Comparison of ENCODE assay signal across 8 cellular contexts in the genomic region with DNA sequence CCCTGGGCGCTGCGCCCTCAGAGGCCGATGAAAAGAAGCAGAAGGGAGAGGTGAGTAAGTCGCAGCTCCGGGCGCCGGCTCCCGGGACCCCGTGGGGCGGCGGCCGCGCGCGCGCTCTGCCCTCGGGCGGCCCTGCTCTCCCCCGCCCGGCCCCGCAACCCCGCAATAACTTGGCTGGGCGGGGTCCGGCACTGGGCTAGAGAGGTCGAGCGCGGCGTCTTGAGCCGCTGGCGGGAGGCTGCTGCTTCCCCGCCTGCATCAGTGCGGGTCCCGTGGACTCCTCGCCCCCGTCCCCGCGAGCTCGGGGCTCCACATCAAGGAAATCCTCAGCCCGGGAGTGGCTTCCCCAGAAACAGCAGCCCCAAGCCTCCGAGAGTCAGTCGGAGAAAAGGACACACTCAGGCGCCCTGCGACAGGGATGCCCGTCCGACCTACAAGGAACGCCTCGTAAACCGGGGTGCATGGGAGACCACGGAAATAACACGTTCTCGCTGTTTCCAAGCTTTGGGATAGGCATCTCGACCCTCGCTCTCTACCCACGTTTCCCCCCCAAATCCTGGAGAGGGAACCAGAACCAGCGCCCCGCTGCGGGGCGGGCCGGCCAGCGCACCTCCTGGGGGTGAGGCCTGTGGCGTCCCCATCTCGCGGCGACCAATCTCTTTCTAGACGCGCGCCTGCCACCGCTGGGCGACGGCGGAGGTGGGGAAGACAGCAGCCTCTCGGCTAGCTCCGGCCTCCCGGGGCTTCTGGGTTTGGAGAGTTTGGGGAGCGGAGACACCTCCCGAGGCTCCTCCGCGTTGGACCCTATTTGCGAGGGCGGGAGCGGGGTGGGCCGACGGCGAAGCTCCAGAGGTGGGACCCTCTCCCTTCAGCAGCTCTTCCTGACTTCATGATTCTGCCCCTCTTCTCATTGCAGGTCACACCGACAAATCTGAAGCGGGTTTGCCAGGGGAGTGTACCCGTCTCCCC. TPM values are rescaled to one million over a fixed set of nuclear protein-coding genes. Genes with fewer than 3 reads are reported as not detected.
A peak's percentile ranks its signal among the peaks of the same experiment; 100 is the strongest.
DNase-seq lines count a peak whose midpoint lies in the region; ATAC-seq and TF ChIP-seq lines count a peak whose summit lies in the region.

No MANE protein-coding gene starts in this region.

- peak overlapping the region; percentile 98 for H3K4me2 ChIP-seq in OCI-LY7 (ENCODE audit: low read length)

- H3K4me1 ChIP-seq in OCI-LY7 (ENCODE audit: insufficient read depth, low read length, poor library complexity, severe bottlenecking) (peaks cover 29% of the 10 kb centered on the region), thyroid gland (peaks cover 14 to 42% of the 10 kb centered on the region in 2 donors)

- peak overlapping the region; percentile 93 to 95 for H3K4me3 Mint-ChIP-seq in activated T-cell treated with anti-CD3 and anti-CD28 coated beads, Interleukin-2, amount 50 U/mL, for 72 hours
- H3K4me3 Mint-ChIP-seq in nephron progenitor cell: peak overlapping the region; percentile 90

- H2AFZ ChIP-seq in OCI-LY7 (ENCODE audit: low read length): peak overlapping the region; percentile 71

- POLR2A ChIA-PET in OCI-LY7 (lab: Charles Lee): interaction anchor here (0.6 to 1.2 kb wide), 4 partner anchors 32 to 310 kb away, joined by 3 to 4 read pairs (median 3); no protein-coding TSS in a partner anchor

- peak; percentile 38 for ATAC-seq in GM19035 (IDR thresholded peaks at IDR 0.05; ENCODE audit: unreplicated experiment)
- ATAC-seq in HG03439 (IDR thresholded peaks at IDR 0.05; ENCODE audit: unreplicated experiment): peak; percentile 35
- ATAC-seq in activated T-cell treated with anti-CD3 and anti-CD28 coated beads, Interleukin-2, amount 50 U/mL, for 72 hours (replicated peaks in 1 of 2): peak; percentile 68 to 72

- peak overlapping the region; percentile 94 for H3K27ac Mint-ChIP-seq in activated T-cell treated with anti-CD3 and anti-CD28 coated beads, Interleukin-2, amount 50 U/mL, for 72 hours
- no peak overlapping the region for H3K27ac Mint-ChIP-seq in nephron progenitor cell

- H3K9me2 ChIP-seq in OCI-LY7 (ENCODE audit: insufficient read depth, low read length): no peaks in the 10 kb centered on the region

- H3K4me3 ChIP-seq in OCI-LY7 (ENCODE audit: low read depth, low read length, poor library complexity, severe bottlenecking) (peak overlapping the region; percentile 72), fibroblast of pulmonary artery (replicated peaks; ENCODE audit: low read depth, low read length) (peak overlapping the region; percentile 70), thyroid gland (replicated peaks in 1 of 3) (peak overlapping the region; percentile 2 to 64 (median 42))

- TF ChIP-seq CTCF in OCI-LY7 (conservative IDR thresholded peaks at IDR 0.05; ENCODE audit: low read length): peak; percentile 63
- TF ChIP-seq CTCF in fibroblast of pulmonary artery (IDR thresholded peaks at IDR 0.05; ENCODE audit: low read length, missing control alignments): peak; percentile 19
- peak; percentile 21 for TF ChIP-seq CTCF in nephron progenitor cell (IDR thresholded peaks at IDR 0.05)
- TF ChIP-seq CTCF in thyroid gland (IDR thresholded peaks at IDR 0.05): peak in 5 of 6 experiments; percentile 18 to 52 (median 26)

- CTCF ChIA-PET in OCI-LY7 (lab: Charles Lee; ENCODE audit: unreplicated experiment): interaction anchor here (0.5 kb wide), 1 partner anchor 197 kb away, joined by 4 read pairs; no protein-coding TSS in a partner anchor

- intact Hi-C loops in OCI-LY7 (cut with micrococcal nuclease; ENCODE audit: unreplicated experiment): loop anchor here (1.0 to 10.0 kb wide), 3 partner anchors 23 to 423 kb away; no protein-coding TSS in a partner anchor
- intact Hi-C loops in thyroid gland (cut with DNase I): loop anchor here (10.0 kb wide), 1 partner anchor 183 kb away; no protein-coding TSS in a partner anchor

- H3K9me3 Mint-ChIP-seq in activated T-cell treated with anti-CD3 and anti-CD28 coated beads, Interleukin-2, amount 50 U/mL, for 72 hours: no peaks in the 10 kb centered on the region
- H3K9me3 Mint-ChIP-seq in nephron progenitor cell: no peaks in the 10 kb centered on the region

- no peaks in the 10 kb centered on the region for H4K20me1 ChIP-seq in OCI-LY7 (ENCODE audit: insufficient read depth, low read length)

- H3K9me3 ChIP-seq in OCI-LY7 (ENCODE audit: low read length) (no peaks in the 10 kb centered on the region), thyroid gland (no peaks in the 10 kb centered on the region)

- peaks cover 0 to 4% of the 10 kb centered on the region in 2 donors for H3K36me3 Mint-ChIP-seq in activated T-cell treated with anti-CD3 and anti-CD28 coated beads, Interleukin-2, amount 50 U/mL, for 72 hours (ENCODE audit: insufficient read depth in 2 of 2)
- H3K36me3 Mint-ChIP-seq in nephron progenitor cell (ENCODE audit: low read depth): peaks cover 7% of the 10 kb centered on the region

- no peaks in the 10 kb centered on the region for H3K79me2 ChIP-seq in OCI-LY7 (ENCODE audit: insufficient read depth, low read depth, low read length)

- H3K36me3 ChIP-seq in OCI-LY7 (ENCODE audit: insufficient read depth, low read length) (no peaks in the 10 kb centered on the region), thyroid gland (no peaks in the 10 kb centered on the region)

- H3K4me1 Mint-ChIP-seq in activated T-cell treated with anti-CD3 and anti-CD28 coated beads, Interleukin-2, amount 50 U/mL, for 72 hours (ENCODE audit: low read depth): peaks cover 37% of the 10 kb centered on the region
- H3K4me1 Mint-ChIP-seq in nephron progenitor cell: peaks cover 27% of the 10 kb centered on the region

- DNase-seq in AG20443 (ENCODE audit: low spot score) (peak; percentile 79), OCI-LY7 (ENCODE audit: low spot score) (peak; percentile 84), fibroblast of pulmonary artery (ENCODE audit: low read depth) (no peak), nephron progenitor cell (peak; percentile 70), thyroid gland (peak; percentile 79 to 80)
- DNase-seq in activated T-cell treated with anti-CD3 and anti-CD28 coated beads, Interleukin-2, amount 50 U/mL, for 72 hours: peak; percentile 89 to 92

- H3K27ac ChIP-seq in OCI-LY7 (ENCODE audit: low read depth, low read length, poor library complexity, severe bottlenecking): peak overlapping the region; percentile 68
- H3K27ac ChIP-seq in thyroid gland: peak overlapping the region; percentile 85 to 96 (median 88)

- no peak for TF ChIP-seq POLR2A in thyroid gland (IDR thresholded peaks at IDR 0.05)

- H3K27me3 Mint-ChIP-seq in activated T-cell treated with anti-CD3 and anti-CD28 coated beads, Interleukin-2, amount 50 U/mL, for 72 hours (ENCODE audit: low read depth): no peaks in the 10 kb centered on the region
- H3K27me3 Mint-ChIP-seq in nephron progenitor cell (ENCODE audit: low read depth, poor library complexity): peaks cover 64% of the 10 kb centered on the region

- BruUV-seq in OCI-LY7 (replicated peaks; lab: Mats Ljungman, UMichigan): TSS peak; percentile 69

- 1% methylated on average over 13 to 47 of the region's 87 CpGs for WGBS in thyroid gland, 2 donors

- no peaks in the 10 kb centered on the region for H3K27me3 ChIP-seq in thyroid gland

RNA-seq across cellular contexts. Expression of gene ABHD15, which starts 0.8 kb away (rescaled TPM):
- total RNA-seq in OCI-LY7 (2014; rRNA removed; shearing (Covaris generic)): 7.7 and 8.5 TPM in 2 replicates
- 13.9 and 15.3 TPM in 2 replicates for total RNA-seq in OCI-LY7 (2022)
- 1 to 10 TPM; 7.4 to 7.7 TPM for total RNA-seq in activated T-cell treated with anti-CD3 and anti-CD28 coated beads, Interleukin-2, amount 50 U/mL, for 72 hours
- total RNA-seq in thyroid gland: 10 to 100 TPM; 11.6 to 19.8 (median 13.0) TPM

RNA-seq across cellular contexts. Expression of gene TP53I13, which starts 0.9 kb away (rescaled TPM):
- total RNA-seq in OCI-LY7 (2014; rRNA removed; shearing (Covaris generic)): 27.5 and 30.9 TPM in 2 replicates
- total RNA-seq in OCI-LY7 (2022): 20.8 and 26.5 TPM in 2 replicates
- total RNA-seq in activated T-cell treated with anti-CD3 and anti-CD28 coated beads, Interleukin-2, amount 50 U/mL, for 72 hours: 100 to 1,000 TPM in 1 of 2 donors, 10 to 100 TPM in 1; 77.4 to 103 TPM
- total RNA-seq in thyroid gland: 10 to 100 TPM; 54.7 to 79.0 (median 57.4) TPM

RNA-seq across cellular contexts. Expression of gene GIT1, which starts 21.8 kb away (rescaled TPM):
- 38.8 and 44.3 TPM in 2 replicates for total RNA-seq in OCI-LY7 (2014; rRNA removed; shearing (Covaris generic))
- total RNA-seq in OCI-LY7 (2022): 60.2 and 69.6 TPM in 2 replicates
- 10 to 100 TPM; 45.0 to 47.4 TPM for total RNA-seq in activated T-cell treated with anti-CD3 and anti-CD28 coated beads, Interleukin-2, amount 50 U/mL, for 72 hours
- total RNA-seq in thyroid gland: 10 to 100 TPM; 35.7 to 71.7 (median 42.4) TPM

RNA-seq across cellular contexts. Expression of gene ANKRD13B, which starts 25.3 kb away (rescaled TPM):
- 17.8 and 22.8 TPM in 2 replicates for total RNA-seq in OCI-LY7 (2014; rRNA removed; shearing (Covaris generic))
- total RNA-seq in OCI-LY7 (2022) (30.5 and 32.8 TPM in 2 replicates), thyroid gland (1 to 10 TPM; 1.6 to 5.8 (median 3.1) TPM)
- 10 to 100 TPM in 1 of 2 donors, 1 to 10 TPM in 1; 7.9 to 13.5 TPM for total RNA-seq in activated T-cell treated with anti-CD3 and anti-CD28 coated beads, Interleukin-2, amount 50 U/mL, for 72 hours

RNA-seq across cellular contexts. Expression of gene CORO6, which starts 55.1 kb away (rescaled TPM):
- total RNA-seq in OCI-LY7 (2014; rRNA removed; shearing (Covaris generic)): 3.9 and 5.9 TPM in 2 replicates
- total RNA-seq in OCI-LY7 (2022) (6.2 and 7.5 TPM in 2 replicates), thyroid gland (100 to 1,000 TPM in 2 of 4 donors, 10 to 100 TPM in 2; 65.3 to 161 (median 99.2) TPM)
- 10 to 100 TPM; 10.4 to 13.9 TPM for total RNA-seq in activated T-cell treated with anti-CD3 and anti-CD28 coated beads, Interleukin-2, amount 50 U/mL, for 72 hours
